8 cellular contexts compared by ENCODE assay signal in the genomic region with DNA sequence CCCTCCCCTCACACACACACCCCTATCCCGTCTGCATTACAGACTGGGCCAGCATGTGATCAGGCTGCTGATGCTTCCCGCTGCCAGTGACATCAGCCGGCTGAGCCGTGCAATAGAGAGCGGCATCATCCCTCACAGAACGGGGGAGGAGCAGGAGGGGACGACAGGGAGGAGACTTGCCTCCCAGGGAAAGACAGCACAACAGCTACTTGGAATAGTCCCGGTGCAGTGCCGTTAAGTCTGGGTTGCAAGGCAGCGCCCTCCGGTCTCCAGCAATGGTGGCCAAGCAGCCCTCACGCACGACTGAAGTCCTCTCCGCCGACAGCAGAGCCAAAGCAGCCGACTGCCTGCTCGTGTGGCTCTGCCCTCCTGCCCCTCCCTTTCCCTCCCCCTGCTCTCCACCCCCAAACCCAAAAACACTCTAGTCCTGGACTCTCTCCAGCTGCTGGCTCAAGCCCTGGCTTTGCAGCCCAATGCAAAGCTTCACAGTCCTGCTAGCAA. TPM values are rescaled to one million over a fixed set of nuclear protein-coding genes. Genes with fewer than 3 reads are reported as not detected.
DNase-seq lines count a peak whose midpoint lies in the region; ATAC-seq and TF ChIP-seq lines count a peak whose summit lies in the region.

No MANE protein-coding gene starts in this region.

- WGBS in mammary epithelial cell (ENCODE audit: low coverage, missing lambda C conversion rate) = 1% methylated on average over 8 of the region's 17 CpGs

- H2AFZ ChIP-seq in mammary epithelial cell (ENCODE audit: low read depth, low read length) = peak overlapping the region; percentile 88

- CTCF ChIA-PET in AG04450 (lab: Charles Lee) = interaction anchor here (1.4 kb wide), 2 partner anchors 30 to 32 kb away, joined by 3 to 5 read pairs; partner anchors contain the start of gene RPS17
- CTCF ChIA-PET in mammary epithelial cell (lab: Charles Lee; ENCODE audit: low non-redundant PET) = no interaction called here

- no peaks in the 10 kb centered on the region for H4K20me1 ChIP-seq in mammary epithelial cell (ENCODE audit: insufficient read depth, low read length)

- TF ChIP-seq CTCF in AG04450 (IDR thresholded peaks at IDR 0.05; ENCODE audit: low read depth, low read length) (no peak), mammary epithelial cell (conservative IDR thresholded peaks at IDR 0.05 in 1 of 2, IDR thresholded peaks at IDR 0.05 in 1 of 2; ENCODE audit: extremely low read depth in 1 of 2, insufficient read depth in 1 of 2, low read depth in 1 of 2, low read length in 2 of 2) (no peak)

- peak overlapping the region; percentile 82 for H3K4me2 ChIP-seq in mammary epithelial cell (ENCODE audit: insufficient read depth, low read depth, low read length)

- H3K27me3 ChIP-seq in AG04450 (ENCODE audit: control insufficient read depth, insufficient read depth, low read length) = peaks cover 2% of the 10 kb centered on the region
- H3K27me3 ChIP-seq in HUES6 (ENCODE audit: control insufficient read depth, insufficient read depth, low read length) = no peaks in the 10 kb centered on the region
- no peaks in the 10 kb centered on the region for H3K27me3 ChIP-seq in mammary epithelial cell (ENCODE audit: insufficient read depth, low read length)
- H3K27me3 ChIP-seq in skeletal muscle tissue (ENCODE audit: control insufficient read depth in 3 of 3, insufficient read depth in 3 of 3, low read length in 3 of 3) = no peaks in the 10 kb centered on the region

- H3K27ac ChIP-seq in AG04450 (ENCODE audit: low read depth, low read length) (peak overlapping the region; percentile 69), HUES6 (ENCODE audit: low read depth, low read length) (no peak overlapping the region), mammary epithelial cell (ENCODE audit: insufficient read depth, low read depth, low read length) (no peak overlapping the region), skeletal muscle tissue (ENCODE audit: low read depth, low read length) (peak overlapping the region; percentile 25)

- no peak overlapping the region for H3K9ac ChIP-seq in HUES6 (ENCODE audit: low read length)
- no peak overlapping the region for H3K9ac ChIP-seq in mammary epithelial cell (ENCODE audit: insufficient read depth, low read length)
- peak overlapping the region; percentile 38 to 78 (median 58) for H3K9ac ChIP-seq in skeletal muscle tissue (ENCODE audit: low read depth in 1 of 3, low read length in 3 of 3)

- H3K4me1 ChIP-seq in HUES6 (ENCODE audit: control insufficient read depth, insufficient read depth, low read length) (peaks cover 23% of the 10 kb centered on the region), mammary epithelial cell (ENCODE audit: insufficient read depth, low read length) (peaks cover 5% of the 10 kb centered on the region), skeletal muscle tissue (ENCODE audit: control insufficient read depth in 3 of 3, insufficient read depth in 3 of 3, low read length in 3 of 3) (peaks cover 7 to 16% (median 14%) of the 10 kb centered on the region in 3 donors)

- peak overlapping the region; percentile 62 for H3K4me3 ChIP-seq in AG04450 (ENCODE audit: low read depth, low read length)
- peak overlapping the region; percentile 35 for H3K4me3 ChIP-seq in HUES6 (ENCODE audit: low read depth, low read length)
- H3K4me3 ChIP-seq in mammary epithelial cell (replicated peaks in 1 of 3; ENCODE audit: insufficient read depth in 1 of 3, low read depth in 2 of 3, low read length in 3 of 3) = peak overlapping the region in 2 of 3 experiments; percentile 3 to 39
- H3K4me3 ChIP-seq in skeletal muscle tissue (ENCODE audit: low read length in 3 of 3) = peak overlapping the region; percentile 64 to 75 (median 66)

- peak; percentile 39 for DNase-seq in AG04450 (ENCODE audit: low read depth, low spot score)
- DNase-seq in mammary epithelial cell = peak; percentile 35
- DNase-seq in iPS-NIHi7 (ENCODE audit: extremely low spot score) = peak; percentile 79
- no peak for DNase-seq in activated T-cell treated with anti-CD3 and anti-CD28 coated beads for 4 hours

- no peaks in the 10 kb centered on the region for H3K36me3 ChIP-seq in HUES6 (ENCODE audit: control insufficient read depth, insufficient read depth, low read length)
- H3K36me3 ChIP-seq in mammary epithelial cell (ENCODE audit: insufficient read depth, low read length) = no peaks in the 10 kb centered on the region
- H3K36me3 ChIP-seq in skeletal muscle tissue (ENCODE audit: control insufficient read depth in 3 of 3, insufficient read depth in 3 of 3, low read length in 3 of 3) = peaks cover 0 to 4% (median 0%) of the 10 kb centered on the region in 3 donors

- no peak for ATAC-seq in GM18909 (IDR thresholded peaks at IDR 0.05; ENCODE audit: poor library complexity, unreplicated experiment)
- no peak for ATAC-seq in GM18870 (IDR thresholded peaks at IDR 0.05; ENCODE audit: unreplicated experiment)

- in situ Hi-C loops in mammary epithelial cell (cut with MboI; ENCODE audit: low sequenced_read_pairs in 2 of 2) = no loop called here

- dilution Hi-C loops in mammary epithelial cell (cut with HindIII; ENCODE audit: low sequenced_read_pairs) = no loop called here

- no TSS peak for BruUV-seq in mammary epithelial cell (replicated peaks; lab: Mats Ljungman, UMichigan)

- intact Hi-C loops in mammary epithelial cell (cut with micrococcal nuclease) = no loop called here

- H3K9me3 ChIP-seq in AG04450 (ENCODE audit: control insufficient read depth, insufficient read depth, low read length) (no peaks in the 10 kb centered on the region), HUES6 (ENCODE audit: control insufficient read depth, insufficient read depth, low read depth, low read length) (no peaks in the 10 kb centered on the region), mammary epithelial cell (replicated peaks; ENCODE audit: insufficient read depth, low read length) (no peaks in the 10 kb centered on the region), skeletal muscle tissue (ENCODE audit: control insufficient read depth in 3 of 3, low read length in 3 of 3) (no peaks in the 10 kb centered on the region)

- H3K79me2 ChIP-seq in mammary epithelial cell (ENCODE audit: insufficient read depth, low read length) = no peaks in the 10 kb centered on the region

- POLR2A ChIA-PET in AG04450 (lab: Yijun Ruan, JAX) = interaction anchor here (0.9 to 3.3 kb wide), 2 partner anchors 32 to 36 kb away, joined by 6 to 18 read pairs; partner anchors contain the start of gene RPS17

RNA-seq across cellular contexts. Expression of gene RPS17, which starts 31.5 kb away (rescaled TPM):
- 4,215 and 4,363 TPM in 2 replicates for polyA plus RNA-seq in AG04450 (2011; rRNA removed)
- polyA minus RNA-seq in AG04450 (2011; rRNA and poly(A)+ RNA removed) = 745 and 784 TPM in 2 replicates
- 1,000 to 10,000 TPM; 1,069 to 1,616 TPM for total RNA-seq in mammary epithelial cell
- polyA plus RNA-seq in mammary epithelial cell = 4,815 TPM
- polyA minus RNA-seq in mammary epithelial cell = 502 TPM
- total RNA-seq in skeletal muscle tissue = 2,242 TPM

Comparison
In these comparisons a context has a peak if more than half of its experiments do, and no peak if none do; other contexts are left out.
1. H3K27ac ChIP-seq: peak in AG04450 (single experiment) and skeletal muscle tissue (single experiment); none in HUES6 (single experiment) and mammary epithelial cell (single experiment).
2. H3K9ac ChIP-seq: peak in skeletal muscle tissue (3 of 3); none in HUES6 (single experiment) and mammary epithelial cell (single experiment).
3. Peak in every context shown above with its lines, with median percentiles within 50 percentile points of each other: H3K4me3 ChIP-seq.